Comparison of ENCODE assay signal across 1 cellular context in the genomic region with DNA sequence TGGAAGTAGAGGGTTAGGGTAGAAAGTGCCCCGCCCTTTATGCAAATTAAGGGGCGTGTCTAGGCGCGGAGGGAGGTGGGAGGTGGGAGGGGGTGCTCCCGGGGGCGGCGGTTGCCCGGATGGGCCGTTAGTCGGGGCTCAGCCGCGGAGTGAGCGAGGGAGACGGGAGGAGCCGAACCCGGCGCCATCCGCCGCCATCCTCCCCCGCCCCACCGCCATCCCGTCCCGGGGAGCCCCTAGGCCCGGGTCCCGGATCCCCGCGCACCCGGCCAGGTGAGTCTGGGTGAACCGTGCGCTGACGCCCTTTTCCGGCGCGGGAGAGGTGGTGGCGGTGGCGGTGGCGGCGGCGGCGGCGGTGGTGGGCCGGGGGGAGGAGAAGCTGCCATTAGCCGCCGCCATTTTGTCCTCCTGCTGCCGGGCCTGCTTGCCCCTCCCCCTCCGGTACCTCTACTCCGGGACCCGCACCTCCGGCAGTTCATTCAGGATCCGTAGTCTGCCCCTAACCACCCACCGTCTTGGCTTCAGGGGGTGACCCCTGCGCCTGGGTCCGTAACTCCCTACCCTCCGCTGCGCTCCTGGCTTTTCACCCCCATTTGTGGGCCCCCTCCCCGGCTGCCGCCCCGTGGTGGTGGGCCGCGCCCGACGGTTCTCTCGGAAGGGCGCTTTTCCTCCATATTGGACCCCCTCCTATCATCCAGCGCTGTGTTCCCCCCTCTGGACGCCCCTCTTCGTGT.
TF ChIP-seq lines count a peak whose summit lies in the region.

A gene (plus strand): TSS at position 130 of the 734 bp plus-strand sequence. CDS start 2,075 bp downstream, outside the sequence.

TF ChIP-seq in K562, 482 proteins besides CTCF, POLR2A, EP300 and RAD21 (continued from another document and continues in another):
- TF ChIP-seq MYC (IDR thresholded peaks at IDR 0.05; ENCODE audit: low read depth, low read length) (peak; percentile 92), MYC (CRISPR knock-in tag; IDR thresholded peaks at IDR 0.05; ENCODE audit: borderline replicate concordance, low read depth) (peak; percentile 92; the same call in 1 of the 2 replicates), POLR3A (IDR thresholded peaks at IDR 0.05; ENCODE audit: borderline replicate concordance, extremely low read depth, insufficient read depth, insufficient read length) (no peak), U2AF1 (optimal IDR thresholded peaks at IDR 0.05; ENCODE audit: low read depth, low read length) (peak; percentile 82), POLR2B (IDR thresholded peaks at IDR 0.05; ENCODE audit: low read depth, partially characterized antibody) (peak; percentile 74), PHF21A (IDR thresholded peaks at IDR 0.05; ENCODE audit: borderline replicate concordance, low read depth) (peak; percentile 57; the same call in 1 of the 2 replicates), FOXP1 (CRISPR knock-in tag; IDR thresholded peaks at IDR 0.05) (peak; percentile 89), DACH1 (IDR thresholded peaks at IDR 0.05; ENCODE audit: partially characterized antibody) (peak; percentile 31), ADNP (tag; IDR thresholded peaks at IDR 0.05) (no peak), SOX6 (IDR thresholded peaks at IDR 0.05) (no peak), NFRKB (IDR thresholded peaks at IDR 0.05; ENCODE audit: low read depth) (peak; percentile 100), CC2D1A (IDR thresholded peaks at IDR 0.05) (no peak), SRSF9 (IDR thresholded peaks at IDR 0.05; ENCODE audit: borderline replicate concordance, low read depth, low read length) (no peak), CCNT2 (IDR thresholded peaks at IDR 0.05; ENCODE audit: borderline replicate concordance, extremely low read depth, insufficient read length, low read depth, low read length) (peak; percentile 11), SUPT5H (IDR thresholded peaks at IDR 0.05) (peak; percentile 84), ZNF785 (CRISPR knock-in tag; IDR thresholded peaks at IDR 0.05) (no peak), NR4A1 (CRISPR knock-in tag; IDR thresholded peaks at IDR 0.05) (no peak), NR4A1 (tag; IDR thresholded peaks at IDR 0.05) (peak; percentile 49; the same call in 1 of the 2 replicates), POLR2AphosphoS5 (IDR thresholded peaks at IDR 0.05; ENCODE audit: control insufficient read depth, insufficient read depth, low read depth, low read length) (peak; percentile 79), RNF2 (IDR thresholded peaks at IDR 0.05) (no peak; the same call in none of the 2 replicates), TCF3 (CRISPR knock-in tag; IDR thresholded peaks at IDR 0.05) (peak; percentile 21; the same call in 1 of the 2 replicates), FOXK1 (CRISPR knock-in tag; IDR thresholded peaks at IDR 0.05; ENCODE audit: borderline replicate concordance) (no peak), NFATC3 (IDR thresholded peaks at IDR 0.05) (no peak), ZNF79 (CRISPR knock-in tag; IDR thresholded peaks at IDR 0.05; ENCODE audit: low read depth) (no peak), FOS (IDR thresholded peaks at IDR 0.05; ENCODE audit: extremely low read depth, insufficient read length) (no peak), NCOR1 (IDR thresholded peaks at IDR 0.05) (peak; percentile 78), TRIM28 (IDR thresholded peaks at IDR 0.05) (peak; percentile 68; the same call in 1 of the 2 replicates)
- TF ChIP-seq, protein P1, sequence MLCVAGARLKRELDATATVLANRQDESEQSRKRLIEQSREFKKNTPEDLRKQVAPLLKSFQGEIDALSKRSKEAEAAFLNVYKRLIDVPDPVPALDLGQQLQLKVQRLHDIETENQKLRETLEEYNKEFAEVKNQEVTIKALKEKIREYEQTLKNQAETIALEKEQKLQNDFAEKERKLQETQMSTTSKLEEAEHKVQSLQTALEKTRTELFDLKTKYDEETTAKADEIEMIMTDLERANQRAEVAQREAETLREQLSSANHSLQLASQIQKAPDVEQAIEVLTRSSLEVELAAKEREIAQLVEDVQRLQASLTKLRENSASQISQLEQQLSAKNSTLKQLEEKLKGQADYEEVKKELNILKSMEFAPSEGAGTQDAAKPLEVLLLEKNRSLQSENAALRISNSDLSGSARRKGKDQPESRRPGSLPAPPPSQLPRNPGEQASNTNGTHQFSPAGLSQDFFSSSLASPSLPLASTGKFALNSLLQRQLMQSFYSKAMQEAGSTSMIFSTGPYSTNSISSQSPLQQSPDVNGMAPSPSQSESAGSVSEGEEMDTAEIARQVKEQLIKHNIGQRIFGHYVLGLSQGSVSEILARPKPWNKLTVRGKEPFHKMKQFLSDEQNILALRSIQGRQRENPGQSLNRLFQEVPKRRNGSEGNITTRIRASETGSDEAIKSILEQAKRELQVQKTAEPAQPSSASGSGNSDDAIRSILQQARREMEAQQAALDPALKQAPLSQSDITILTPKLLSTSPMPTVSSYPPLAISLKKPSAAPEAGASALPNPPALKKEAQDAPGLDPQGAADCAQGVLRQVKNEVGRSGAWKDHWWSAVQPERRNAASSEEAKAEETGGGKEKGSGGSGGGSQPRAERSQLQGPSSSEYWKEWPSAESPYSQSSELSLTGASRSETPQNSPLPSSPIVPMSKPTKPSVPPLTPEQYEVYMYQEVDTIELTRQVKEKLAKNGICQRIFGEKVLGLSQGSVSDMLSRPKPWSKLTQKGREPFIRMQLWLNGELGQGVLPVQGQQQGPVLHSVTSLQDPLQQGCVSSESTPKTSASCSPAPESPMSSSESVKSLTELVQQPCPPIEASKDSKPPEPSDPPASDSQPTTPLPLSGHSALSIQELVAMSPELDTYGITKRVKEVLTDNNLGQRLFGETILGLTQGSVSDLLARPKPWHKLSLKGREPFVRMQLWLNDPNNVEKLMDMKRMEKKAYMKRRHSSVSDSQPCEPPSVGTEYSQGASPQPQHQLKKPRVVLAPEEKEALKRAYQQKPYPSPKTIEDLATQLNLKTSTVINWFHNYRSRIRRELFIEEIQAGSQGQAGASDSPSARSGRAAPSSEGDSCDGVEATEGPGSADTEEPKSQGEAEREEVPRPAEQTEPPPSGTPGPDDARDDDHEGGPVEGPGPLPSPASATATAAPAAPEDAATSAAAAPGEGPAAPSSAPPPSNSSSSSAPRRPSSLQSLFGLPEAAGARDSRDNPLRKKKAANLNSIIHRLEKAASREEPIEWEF (CRISPR knock-in tag; IDR thresholded peaks at IDR 0.05) = no peak
- TF ChIP-seq, protein P2, sequence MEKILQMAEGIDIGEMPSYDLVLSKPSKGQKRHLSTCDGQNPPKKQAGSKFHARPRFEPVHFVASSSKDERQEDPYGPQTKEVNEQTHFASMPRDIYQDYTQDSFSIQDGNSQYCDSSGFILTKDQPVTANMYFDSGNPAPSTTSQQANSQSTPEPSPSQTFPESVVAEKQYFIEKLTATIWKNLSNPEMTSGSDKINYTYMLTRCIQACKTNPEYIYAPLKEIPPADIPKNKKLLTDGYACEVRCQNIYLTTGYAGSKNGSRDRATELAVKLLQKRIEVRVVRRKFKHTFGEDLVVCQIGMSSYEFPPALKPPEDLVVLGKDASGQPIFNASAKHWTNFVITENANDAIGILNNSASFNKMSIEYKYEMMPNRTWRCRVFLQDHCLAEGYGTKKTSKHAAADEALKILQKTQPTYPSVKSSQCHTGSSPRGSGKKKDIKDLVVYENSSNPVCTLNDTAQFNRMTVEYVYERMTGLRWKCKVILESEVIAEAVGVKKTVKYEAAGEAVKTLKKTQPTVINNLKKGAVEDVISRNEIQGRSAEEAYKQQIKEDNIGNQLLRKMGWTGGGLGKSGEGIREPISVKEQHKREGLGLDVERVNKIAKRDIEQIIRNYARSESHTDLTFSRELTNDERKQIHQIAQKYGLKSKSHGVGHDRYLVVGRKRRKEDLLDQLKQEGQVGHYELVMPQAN (IDR thresholded peaks at IDR 0.05; ENCODE audit: borderline replicate concordance) = peak; percentile 84; the same call in 1 of the 2 replicates
- TF ChIP-seq, protein P3, sequence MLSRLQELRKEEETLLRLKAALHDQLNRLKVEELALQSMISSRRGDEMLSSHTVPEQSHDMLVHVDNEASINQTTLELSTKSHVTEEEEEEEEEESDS (CRISPR knock-in tag; IDR thresholded peaks at IDR 0.05) = no peak
- TF ChIP-seq, protein P4, sequence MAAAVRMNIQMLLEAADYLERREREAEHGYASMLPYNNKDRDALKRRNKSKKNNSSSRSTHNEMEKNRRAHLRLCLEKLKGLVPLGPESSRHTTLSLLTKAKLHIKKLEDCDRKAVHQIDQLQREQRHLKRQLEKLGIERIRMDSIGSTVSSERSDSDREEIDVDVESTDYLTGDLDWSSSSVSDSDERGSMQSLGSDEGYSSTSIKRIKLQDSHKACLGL (CRISPR knock-in tag; IDR thresholded peaks at IDR 0.05; ENCODE audit: borderline replicate concordance, poor library complexity, severe bottlenecking) = peak; percentile 35
- TF ChIP-seq, protein P5, sequence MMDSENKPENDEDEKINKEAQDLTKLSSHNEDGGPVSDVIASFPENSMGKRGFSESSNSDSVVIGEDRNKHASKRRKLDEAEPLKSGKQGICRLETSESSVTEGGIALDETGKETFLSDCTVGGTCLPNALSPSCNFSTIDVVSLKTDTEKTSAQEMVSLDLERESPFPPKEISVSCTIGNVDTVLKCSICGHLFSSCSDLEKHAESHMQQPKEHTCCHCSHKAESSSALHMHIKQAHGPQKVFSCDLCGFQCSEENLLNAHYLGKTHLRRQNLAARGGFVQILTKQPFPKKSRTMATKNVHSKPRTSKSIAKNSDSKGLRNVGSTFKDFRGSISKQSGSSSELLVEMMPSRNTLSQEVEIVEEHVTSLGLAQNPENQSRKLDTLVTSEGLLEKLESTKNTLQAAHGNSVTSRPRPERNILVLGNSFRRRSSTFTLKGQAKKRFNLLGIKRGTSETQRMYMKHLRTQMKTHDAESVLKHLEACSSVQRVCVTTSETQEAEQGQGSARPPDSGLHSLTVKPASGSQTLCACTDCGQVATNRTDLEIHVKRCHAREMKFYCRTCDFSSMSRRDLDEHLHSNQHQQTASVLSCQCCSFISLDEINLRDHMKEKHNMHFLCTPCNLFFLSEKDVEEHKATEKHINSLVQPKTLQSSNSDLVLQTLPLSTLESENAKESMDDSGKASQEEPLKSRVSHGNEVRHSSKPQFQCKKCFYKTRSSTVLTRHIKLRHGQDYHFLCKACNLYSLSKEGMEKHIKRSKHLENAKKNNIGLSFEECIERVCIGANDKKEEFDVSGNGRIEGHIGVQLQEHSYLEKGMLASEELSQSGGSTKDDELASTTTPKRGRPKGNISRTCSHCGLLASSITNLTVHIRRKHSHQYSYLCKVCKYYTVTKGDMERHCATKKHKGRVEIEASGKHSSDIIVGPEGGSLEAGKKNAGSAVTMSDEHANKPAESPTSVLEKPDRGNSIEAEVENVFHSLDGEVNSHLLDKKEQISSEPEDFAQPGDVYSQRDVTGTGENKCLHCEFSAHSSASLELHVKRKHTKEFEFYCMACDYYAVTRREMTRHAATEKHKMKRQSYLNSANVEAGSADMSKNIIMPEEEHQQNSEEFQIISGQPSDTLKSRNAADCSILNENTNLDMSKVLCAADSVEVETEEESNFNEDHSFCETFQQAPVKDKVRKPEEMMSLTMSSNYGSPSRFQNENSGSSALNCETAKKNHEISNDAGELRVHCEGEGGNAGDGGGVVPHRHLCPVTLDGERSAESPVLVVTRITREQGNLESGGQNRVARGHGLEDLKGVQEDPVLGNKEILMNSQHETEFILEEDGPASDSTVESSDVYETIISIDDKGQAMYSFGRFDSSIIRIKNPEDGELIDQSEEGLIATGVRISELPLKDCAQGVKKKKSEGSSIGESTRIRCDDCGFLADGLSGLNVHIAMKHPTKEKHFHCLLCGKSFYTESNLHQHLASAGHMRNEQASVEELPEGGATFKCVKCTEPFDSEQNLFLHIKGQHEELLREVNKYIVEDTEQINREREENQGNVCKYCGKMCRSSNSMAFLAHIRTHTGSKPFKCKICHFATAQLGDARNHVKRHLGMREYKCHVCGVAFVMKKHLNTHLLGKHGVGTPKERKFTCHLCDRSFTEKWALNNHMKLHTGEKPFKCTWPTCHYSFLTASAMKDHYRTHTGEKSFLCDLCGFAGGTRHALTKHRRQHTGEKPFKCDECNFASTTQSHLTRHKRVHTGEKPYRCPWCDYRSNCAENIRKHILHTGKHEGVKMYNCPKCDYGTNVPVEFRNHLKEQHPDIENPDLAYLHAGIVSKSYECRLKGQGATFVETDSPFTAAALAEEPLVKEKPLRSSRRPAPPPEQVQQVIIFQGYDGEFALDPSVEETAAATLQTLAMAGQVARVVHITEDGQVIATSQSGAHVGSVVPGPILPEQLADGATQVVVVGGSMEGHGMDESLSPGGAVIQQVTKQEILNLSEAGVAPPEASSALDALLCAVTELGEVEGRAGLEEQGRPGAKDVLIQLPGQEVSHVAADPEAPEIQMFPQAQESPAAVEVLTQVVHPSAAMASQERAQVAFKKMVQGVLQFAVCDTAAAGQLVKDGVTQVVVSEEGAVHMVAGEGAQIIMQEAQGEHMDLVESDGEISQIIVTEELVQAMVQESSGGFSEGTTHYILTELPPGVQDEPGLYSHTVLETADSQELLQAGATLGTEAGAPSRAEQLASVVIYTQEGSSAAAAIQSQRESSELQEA (IDR thresholded peaks at IDR 0.05; ENCODE audit: low read depth) = peak; percentile 66
- TF ChIP-seq, protein P6, sequence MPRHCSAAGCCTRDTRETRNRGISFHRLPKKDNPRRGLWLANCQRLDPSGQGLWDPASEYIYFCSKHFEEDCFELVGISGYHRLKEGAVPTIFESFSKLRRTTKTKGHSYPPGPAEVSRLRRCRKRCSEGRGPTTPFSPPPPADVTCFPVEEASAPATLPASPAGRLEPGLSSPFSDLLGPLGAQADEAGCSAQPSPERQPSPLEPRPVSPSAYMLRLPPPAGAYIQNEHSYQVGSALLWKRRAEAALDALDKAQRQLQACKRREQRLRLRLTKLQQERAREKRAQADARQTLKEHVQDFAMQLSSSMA (CRISPR knock-in tag; IDR thresholded peaks at IDR 0.05) = peak; percentile 68; the same call in 1 of the 2 replicates
- TF ChIP-seq, protein P7, sequence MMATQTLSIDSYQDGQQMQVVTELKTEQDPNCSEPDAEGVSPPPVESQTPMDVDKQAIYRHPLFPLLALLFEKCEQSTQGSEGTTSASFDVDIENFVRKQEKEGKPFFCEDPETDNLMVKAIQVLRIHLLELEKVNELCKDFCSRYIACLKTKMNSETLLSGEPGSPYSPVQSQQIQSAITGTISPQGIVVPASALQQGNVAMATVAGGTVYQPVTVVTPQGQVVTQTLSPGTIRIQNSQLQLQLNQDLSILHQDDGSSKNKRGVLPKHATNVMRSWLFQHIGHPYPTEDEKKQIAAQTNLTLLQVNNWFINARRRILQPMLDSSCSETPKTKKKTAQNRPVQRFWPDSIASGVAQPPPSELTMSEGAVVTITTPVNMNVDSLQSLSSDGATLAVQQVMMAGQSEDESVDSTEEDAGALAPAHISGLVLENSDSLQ (IDR thresholded peaks at IDR 0.05) = no peak
- TF ChIP-seq, protein P8, sequence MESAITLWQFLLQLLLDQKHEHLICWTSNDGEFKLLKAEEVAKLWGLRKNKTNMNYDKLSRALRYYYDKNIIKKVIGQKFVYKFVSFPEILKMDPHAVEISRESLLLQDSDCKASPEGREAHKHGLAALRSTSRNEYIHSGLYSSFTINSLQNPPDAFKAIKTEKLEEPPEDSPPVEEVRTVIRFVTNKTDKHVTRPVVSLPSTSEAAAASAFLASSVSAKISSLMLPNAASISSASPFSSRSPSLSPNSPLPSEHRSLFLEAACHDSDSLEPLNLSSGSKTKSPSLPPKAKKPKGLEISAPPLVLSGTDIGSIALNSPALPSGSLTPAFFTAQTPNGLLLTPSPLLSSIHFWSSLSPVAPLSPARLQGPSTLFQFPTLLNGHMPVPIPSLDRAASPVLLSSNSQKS (CRISPR knock-in tag; IDR thresholded peaks at IDR 0.05) = no peak
- TF ChIP-seq, protein P9, sequence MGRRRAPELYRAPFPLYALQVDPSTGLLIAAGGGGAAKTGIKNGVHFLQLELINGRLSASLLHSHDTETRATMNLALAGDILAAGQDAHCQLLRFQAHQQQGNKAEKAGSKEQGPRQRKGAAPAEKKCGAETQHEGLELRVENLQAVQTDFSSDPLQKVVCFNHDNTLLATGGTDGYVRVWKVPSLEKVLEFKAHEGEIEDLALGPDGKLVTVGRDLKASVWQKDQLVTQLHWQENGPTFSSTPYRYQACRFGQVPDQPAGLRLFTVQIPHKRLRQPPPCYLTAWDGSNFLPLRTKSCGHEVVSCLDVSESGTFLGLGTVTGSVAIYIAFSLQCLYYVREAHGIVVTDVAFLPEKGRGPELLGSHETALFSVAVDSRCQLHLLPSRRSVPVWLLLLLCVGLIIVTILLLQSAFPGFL (CRISPR knock-in tag; IDR thresholded peaks at IDR 0.05) = 0 out of 2 replicates have a peak, but pooled peaks have one; percentile 57
